1 cellular context compared by ENCODE assay signal in the genomic region with DNA sequence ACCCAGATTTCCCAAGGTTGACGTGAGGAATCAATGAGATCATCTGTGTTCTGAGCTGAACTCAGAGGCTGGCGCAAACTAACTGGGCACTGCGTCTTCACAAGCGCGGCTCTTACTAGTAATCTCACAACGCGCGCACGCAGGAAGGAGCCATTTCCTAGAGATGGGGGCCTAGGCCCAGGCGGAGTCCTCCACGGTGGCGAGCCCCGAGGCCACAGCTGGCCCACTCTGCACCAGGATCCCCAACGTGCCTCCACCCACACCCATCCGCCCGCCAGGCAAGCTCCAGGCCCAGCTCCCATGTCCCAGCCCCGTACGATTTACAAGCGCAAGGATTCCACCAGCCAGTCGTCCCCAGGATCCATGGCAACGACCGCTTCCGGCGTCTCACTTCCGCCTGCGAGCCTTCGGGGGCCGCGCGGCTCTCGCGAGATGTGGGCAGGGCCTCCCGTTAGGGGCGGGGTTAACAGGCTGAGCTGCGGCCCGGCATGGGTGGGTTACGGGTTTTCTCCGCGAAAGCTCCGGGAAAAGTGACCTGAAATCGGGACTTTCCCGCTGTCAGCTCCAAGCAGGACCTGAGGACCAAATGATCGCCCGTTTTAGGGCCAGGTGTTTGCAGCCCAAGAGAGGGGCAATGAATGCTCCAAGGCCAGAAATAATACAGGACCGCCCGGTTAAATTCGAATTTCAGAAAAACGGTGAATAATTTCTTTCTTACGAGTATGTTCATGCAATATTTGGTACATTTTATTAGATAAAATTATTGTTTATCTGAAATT.
TF ChIP-seq lines count a peak whose summit lies in the region.

WDR73 (minus strand) TSS at position 374 of the 779 bp plus-strand sequence; CDS start at position 365, 9 bp downstream.

TF ChIP-seq in H1, 55 proteins besides CTCF, POLR2A, EP300 and RAD21:
- TF ChIP-seq KDM1A (IDR thresholded peaks at IDR 0.05; ENCODE audit: borderline replicate concordance, low read length) (no peak), SRF (IDR thresholded peaks at IDR 0.05; ENCODE audit: low read depth, low read length) (no peak), TBP (IDR thresholded peaks at IDR 0.05; ENCODE audit: low read depth, low read length) (peak; percentile 57), MAFK (IDR thresholded peaks at IDR 0.05; ENCODE audit: low read depth, low read length) (no peak), POLR2AphosphoS5 (IDR thresholded peaks at IDR 0.05; ENCODE audit: low read depth, low read length) (peak; percentile 20), EZH2 (IDR thresholded peaks at IDR 0.05; ENCODE audit: low read depth, low read length, severe bottlenecking) (no peak), CHD1 (IDR thresholded peaks at IDR 0.05; ENCODE audit: low read depth, low read length) (no peak), SAP30 (IDR thresholded peaks at IDR 0.05; ENCODE audit: insufficient read depth, insufficient replicate concordance, low read length) (no peak), BCL11A (IDR thresholded peaks at IDR 0.05; ENCODE audit: low read depth in 2 of 2, low read length in 2 of 2) (no peak), BRCA1 (IDR thresholded peaks at IDR 0.05; ENCODE audit: low read depth, low read length) (peak; percentile 98), JUND (IDR thresholded peaks at IDR 0.05; ENCODE audit: low read length) (no peak), CHD2 (IDR thresholded peaks at IDR 0.05; ENCODE audit: low read length) (peak; percentile 100), CTBP2 (IDR thresholded peaks at IDR 0.05; ENCODE audit: borderline replicate concordance, insufficient read depth, insufficient read length, low read length) (no peak), NRF1 (IDR thresholded peaks at IDR 0.05; ENCODE audit: low read depth, low read length) (no peak), BACH1 (IDR thresholded peaks at IDR 0.05; ENCODE audit: low read length) (peak; percentile 58), SP2 (IDR thresholded peaks at IDR 0.05; ENCODE audit: low read length) (no peak), KDM4A (IDR thresholded peaks at IDR 0.05; ENCODE audit: low read depth, low read length, severe bottlenecking) (peak; percentile 97), USF2 (IDR thresholded peaks at IDR 0.05; ENCODE audit: low read length) (no peak), TCF12 (IDR thresholded peaks at IDR 0.05; ENCODE audit: low read depth, low read length) (no peak), JUN (IDR thresholded peaks at IDR 0.05; ENCODE audit: low read depth, low read length) (no peak), SIN3A (conservative IDR thresholded peaks at IDR 0.05 in 1 of 2, IDR thresholded peaks at IDR 0.05 in 1 of 2; ENCODE audit: low read depth in 1 of 2, low read length in 2 of 2) (peak in 1 of 2 experiments; percentile 95; a peak in 3 of 4 replicates), TEAD4 (IDR thresholded peaks at IDR 0.05; ENCODE audit: low read depth, low read length) (no peak), HDAC2 (IDR thresholded peaks at IDR 0.05; ENCODE audit: borderline replicate concordance in 1 of 2, low read depth in 2 of 2, low read length in 2 of 2) (no peak; a peak in 1 of 4 replicates), SIRT6 (IDR thresholded peaks at IDR 0.05; ENCODE audit: low read length) (no peak), GABPA (IDR thresholded peaks at IDR 0.05; ENCODE audit: borderline replicate concordance, insufficient read depth, low read length) (peak; percentile 88; the same call in 1 of the 2 replicates), TAF1 (IDR thresholded peaks at IDR 0.05; ENCODE audit: low read depth, low read length) (peak; percentile 79), KDM5A (IDR thresholded peaks at IDR 0.05; ENCODE audit: low read length) (no peak; the same call in 1 of the 2 replicates), SP4 (IDR thresholded peaks at IDR 0.05; ENCODE audit: low read length) (0 out of 2 replicates have a peak, but pooled peaks have one; percentile 55), RBBP5 (IDR thresholded peaks at IDR 0.05; ENCODE audit: borderline replicate concordance, low read depth, low read length) (no peak), ZNF274 (IDR thresholded peaks at IDR 0.05; ENCODE audit: borderline replicate concordance, extremely low read depth, low read length) (no peak), E2F6 (IDR thresholded peaks at IDR 0.05) (no peak), CREB1 (IDR thresholded peaks at IDR 0.05) (peak; percentile 23; the same call in 1 of the 2 replicates), CEBPB (IDR thresholded peaks at IDR 0.05; ENCODE audit: low read depth, low read length) (no peak), PHF8 (conservative IDR thresholded peaks at IDR 0.05; ENCODE audit: low read depth, low read length) (peak; percentile 79), CHD7 (IDR thresholded peaks at IDR 0.05; ENCODE audit: insufficient replicate concordance, low read length) (no peak)
- TF ChIP-seq, protein P1, sequence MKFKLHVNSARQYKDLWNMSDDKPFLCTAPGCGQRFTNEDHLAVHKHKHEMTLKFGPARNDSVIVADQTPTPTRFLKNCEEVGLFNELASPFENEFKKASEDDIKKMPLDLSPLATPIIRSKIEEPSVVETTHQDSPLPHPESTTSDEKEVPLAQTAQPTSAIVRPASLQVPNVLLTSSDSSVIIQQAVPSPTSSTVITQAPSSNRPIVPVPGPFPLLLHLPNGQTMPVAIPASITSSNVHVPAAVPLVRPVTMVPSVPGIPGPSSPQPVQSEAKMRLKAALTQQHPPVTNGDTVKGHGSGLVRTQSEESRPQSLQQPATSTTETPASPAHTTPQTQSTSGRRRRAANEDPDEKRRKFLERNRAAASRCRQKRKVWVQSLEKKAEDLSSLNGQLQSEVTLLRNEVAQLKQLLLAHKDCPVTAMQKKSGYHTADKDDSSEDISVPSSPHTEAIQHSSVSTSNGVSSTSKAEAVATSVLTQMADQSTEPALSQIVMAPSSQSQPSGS (IDR thresholded peaks at IDR 0.05; ENCODE audit: low read length) = 0 out of 2 replicates have a peak, but pooled peaks have one; percentile 60
- TF ChIP-seq, protein P2, sequence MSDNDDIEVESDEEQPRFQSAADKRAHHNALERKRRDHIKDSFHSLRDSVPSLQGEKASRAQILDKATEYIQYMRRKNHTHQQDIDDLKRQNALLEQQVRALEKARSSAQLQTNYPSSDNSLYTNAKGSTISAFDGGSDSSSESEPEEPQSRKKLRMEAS (IDR thresholded peaks at IDR 0.05) = peak; percentile 32; the same call in 1 of the 2 replicates
